ENCODE assay signal across 8 cellular contexts in genomic region chr13:48235100-48235813, GRCh38. TPM values are rescaled to one million over a fixed set of nuclear protein-coding genes. Genes with fewer than 3 reads are reported as not detected.
A peak's percentile ranks its signal among the peaks of the same experiment; 100 is the strongest.
DNase-seq lines count a peak whose midpoint lies in the region; ATAC-seq and TF ChIP-seq lines count a peak whose summit lies in the region.

No MANE protein-coding gene starts in this region.

- H3K4me1 ChIP-seq in right cardiac atrium (ENCODE audit: control insufficient read depth, insufficient read depth, low read length) = peaks cover 2% of the 10 kb centered on the region

- TF ChIP-seq CTCF in GM20000 (IDR thresholded peaks at IDR 0.05; ENCODE audit: extremely low read depth, missing control alignments) = no peak

- H3K4me3 ChIP-seq in right cardiac atrium (ENCODE audit: low read length) = peak overlapping the region; percentile 77

- no peaks in the 10 kb centered on the region for H3K27me3 ChIP-seq in right cardiac atrium (ENCODE audit: control insufficient read depth, insufficient read depth)

- in situ Hi-C loops in KBM-7 (cut with MboI; ENCODE audit: low pct_unique_long_range_greater_than_20kb, low sequenced_read_pairs) = no loop called here

- intact Hi-C loops in right cardiac atrium (cut with DNase I) = loop anchor here (10.0 kb wide), 3 partner anchors 70 to 140 kb away; partner anchors contain the start of genes MED4 (in 2 of the 4) and RB1 (in 2 of the 4)
- intact Hi-C loops in posterior vena cava (cut with DNase I) = loop anchor here in 1 of 2 donors (10.0 kb wide), 1 partner anchor 70 kb away; the partner anchor contains the start of gene RB1

- DNase-seq in DMS 273 (lab: John Stamatoyannopoulos, UW; ENCODE audit: unreplicated experiment) = peak; percentile 47
- DNase-seq in GM20000 (ENCODE audit: low spot score) = peak; percentile 57
- DNase-seq in KBM-7 = peak; percentile 55
- peak in 1 of 3 donors; percentile 65 for DNase-seq in right cardiac atrium
- peak; percentile 60 for DNase-seq in retina
- DNase-seq in stimulated activated naive CD4-positive, alpha-beta T cell treated with Interleukin-2 at 50 U/mL for 16 hours (lab: John Stamatoyannopoulos, UW) = no peak
- no peak for DNase-seq in posterior vena cava (ENCODE audit: low spot score)

- peak overlapping the region; percentile 49 for H3K27ac ChIP-seq in adipose tissue (ENCODE audit: low read depth, low read length)
- H3K27ac ChIP-seq in right cardiac atrium (ENCODE audit: low read length) = peak overlapping the region; percentile 60

- ATAC-seq in right cardiac atrium = no peak

- no peaks in the 10 kb centered on the region for H3K9me3 ChIP-seq in right cardiac atrium (ENCODE audit: control insufficient read depth, low read length)

- 4 to 7% (median 6%) methylated on average over 9 of the region's 9 CpGs for WGBS in adipose tissue, 3 donors
- WGBS in right cardiac atrium = 3% methylated on average over 9 of the region's 9 CpGs

RNA-seq across cellular contexts. Expression of gene ITM2B, which starts 2.3 kb away (rescaled TPM):
- polyA plus RNA-seq in adipose tissue = 100 to 1,000 TPM; 154 to 538 (median 387) TPM
- total RNA-seq in right cardiac atrium = 100 to 1,000 TPM; 585 to 643 (median 613) TPM
- polyA plus RNA-seq in right cardiac atrium = 633 TPM
- total RNA-seq in posterior vena cava = 100 to 1,000 TPM; 425 to 605 TPM

Comparison
In these comparisons a context has a peak if more than half of its experiments do, and no peak if none do; other contexts are left out.
1. DNase-seq: peak in DMS 273 (single experiment), GM20000 (single experiment), KBM-7 (single experiment) and retina (single experiment); none in stimulated activated naive CD4-positive, alpha-beta T cell treated with Interleukin-2 at 50 U/mL for 16 hours (single experiment) and posterior vena cava (single experiment).